In genomic region chr1:12406218-12407021, GRCh38 we compare ENCODE assay signal across 10 cellular contexts.
A peak's percentile ranks its signal among the peaks of the same experiment; 100 is the strongest.
DNase-seq lines count a peak whose midpoint lies in the region; ATAC-seq, FAIRE-seq and TF ChIP-seq lines count a peak whose summit lies in the region.
"Had no signal": no experiment of that assay in that cellular context is flagged by ENCODE, and none has a peak within 500 bp of the region (broad histone marks: within the 10 kb centered on the region; RNA-seq: fewer than 3 reads in every experiment).

No MANE protein-coding gene starts in this region.

- H3K4me3 ChIP-seq in GM23248 (no peak overlapping the region), astrocyte (ENCODE audit: insufficient read depth, low read depth, low read length) (no peak overlapping the region), rectal smooth muscle tissue (ENCODE audit: low read length) (no peak overlapping the region)

- intact Hi-C loops in left ventricle myocardium superior (cut with micrococcal nuclease): no loop called here

- peak overlapping the region; percentile 50 for H3K9ac ChIP-seq in GM23248
- peak overlapping the region; percentile 11 for H3K9ac ChIP-seq in astrocyte (ENCODE audit: low read length)
- no peak overlapping the region for H3K9ac ChIP-seq in rectal smooth muscle tissue (ENCODE audit: low read length)

- H3K27ac ChIP-seq in GM23248: peak overlapping the region; percentile 65
- H3K27ac ChIP-seq in astrocyte (ENCODE audit: low read depth, low read length): peak overlapping the region; percentile 18
- H3K27ac ChIP-seq in rectal smooth muscle tissue (ENCODE audit: low read depth, low read length): peak overlapping the region; percentile 62

- H2AFZ ChIP-seq in GM23248 (peak overlapping the region; percentile 14; the same call in 1 of the 2 replicates), astrocyte (ENCODE audit: low read depth, low read length) (no peak overlapping the region)

- ATAC-seq in left ventricle myocardium superior (peak; percentile 84), HG03521 (IDR thresholded peaks at IDR 0.05; ENCODE audit: unreplicated experiment) (no peak)

- no peak for FAIRE-seq in astrocyte (lab: Jason Lieb, UNC)
- FAIRE-seq: bronchial epithelial cell had no signal

- peaks cover 29% of the 10 kb centered on the region for H3K4me1 ChIP-seq in GM23248 (ENCODE audit: insufficient read depth)
- H3K4me1 ChIP-seq in astrocyte (ENCODE audit: insufficient read depth, low read length): peaks cover 18% of the 10 kb centered on the region
- H3K4me1 ChIP-seq in rectal smooth muscle tissue (ENCODE audit: control insufficient read depth, insufficient read depth, low read length): peaks cover 23% of the 10 kb centered on the region

- H3K4me2 ChIP-seq in GM23248 (ENCODE audit: unreplicated experiment): peak overlapping the region; percentile 37
- H3K4me2 ChIP-seq in astrocyte (ENCODE audit: low read length): peak overlapping the region; percentile 14

- no peaks in the 10 kb centered on the region for H3K79me2 ChIP-seq in GM23248 (ENCODE audit: insufficient read depth)
- H3K79me2 ChIP-seq in astrocyte (ENCODE audit: insufficient read depth, low read length): no peaks in the 10 kb centered on the region

- H3K9me3 Mint-ChIP-seq in astrocyte (ENCODE audit: unreplicated experiment): no peaks in the 10 kb centered on the region

- H3K36me3 Mint-ChIP-seq in astrocyte (ENCODE audit: low read depth, unreplicated experiment): peaks cover 14% of the 10 kb centered on the region

- peak overlapping the region; percentile 10 for H3K27ac Mint-ChIP-seq in astrocyte (ENCODE audit: unreplicated experiment)

- H3K4me1 Mint-ChIP-seq in astrocyte (ENCODE audit: low read depth, unreplicated experiment): peaks cover 19% of the 10 kb centered on the region

- no peak for TF ChIP-seq POLR2A in erythroblast (IDR thresholded peaks at IDR 0.05; ENCODE audit: low read length)

- no peak overlapping the region for H3K4me3 Mint-ChIP-seq in astrocyte (ENCODE audit: unreplicated experiment)

- DNase-seq in GM23248 (peak; percentile 45), astrocyte (ENCODE audit: low read depth) (peak; percentile 68), left ventricle myocardium superior (no peak), NCI-H1694 (lab: John Stamatoyannopoulos, UW) (no peak), DMS114 treated with DMSO at 0.1 percent for 48 hours (lab: John Stamatoyannopoulos, UW; ENCODE audit: unreplicated experiment) (no peak), erythroblast (lab: John Stamatoyannopoulos, UW) (no peak)
- DNase-seq: NCI-H774 had no signal

- H3F3A ChIP-seq in GM23248 (ENCODE audit: insufficient read depth): peaks cover 19% of the 10 kb centered on the region

- H3K27me3 ChIP-seq in GM23248 (replicated peaks; ENCODE audit: insufficient read depth) (no peaks in the 10 kb centered on the region), astrocyte (ENCODE audit: insufficient read depth, low read length) (no peaks in the 10 kb centered on the region), rectal smooth muscle tissue (ENCODE audit: control insufficient read depth, insufficient read depth, low read length) (no peaks in the 10 kb centered on the region)

- H3K9me3 ChIP-seq in GM23248 (ENCODE audit: low read depth) (no peaks in the 10 kb centered on the region), astrocyte (ENCODE audit: insufficient read depth, low read depth, low read length) (no peaks in the 10 kb centered on the region)

- no peaks in the 10 kb centered on the region for H3K9me2 ChIP-seq in GM23248 (ENCODE audit: insufficient read depth)

- no peaks in the 10 kb centered on the region for H4K20me1 ChIP-seq in GM23248 (ENCODE audit: insufficient read depth)
- H4K20me1 ChIP-seq in astrocyte (ENCODE audit: insufficient read depth, low read length): no peaks in the 10 kb centered on the region

- peaks cover 24% of the 10 kb centered on the region; the same call in 1 of the 2 replicates for H3K36me3 ChIP-seq in GM23248 (ENCODE audit: low read depth)
- H3K36me3 ChIP-seq in astrocyte (ENCODE audit: insufficient read depth, low read length): peaks cover 12% of the 10 kb centered on the region
- H3K36me3 ChIP-seq in rectal smooth muscle tissue (ENCODE audit: control insufficient read depth, insufficient read depth, low read length): peaks cover 8% of the 10 kb centered on the region

- TF ChIP-seq CTCF in astrocyte (IDR thresholded peaks at IDR 0.05; ENCODE audit: insufficient read depth, low read depth, low read length): no peak

- no peaks in the 10 kb centered on the region for H3K27me3 Mint-ChIP-seq in astrocyte (ENCODE audit: low read depth, unreplicated experiment)

- WGBS in GM23248 (ENCODE audit: low coverage in 1 of 2, low lambda C conversion rate in 2 of 2, missing lambda C conversion rate in 2 of 2), 2 experiments: 24 to 27% methylated on average over 8 of the region's 8 CpGs

- in situ Hi-C loops in GM23248 (cut with MboI): loop anchor here (10.0 kb wide), 1 partner anchor 208 kb away; the partner anchor contains the start of gene DHRS3

Comparison
In these comparisons a context has a peak if more than half of its experiments do, and no peak if none do; other contexts are left out.
1. DNase-seq: peak in GM23248 (single experiment) and astrocyte (single experiment); none in left ventricle myocardium superior (single experiment), NCI-H1694 (single experiment), DMS114 treated with DMSO at 0.1 percent for 48 hours (single experiment) and erythroblast (0 of 2).
2. Peak in every context shown above with its lines, with median percentiles within 50 percentile points of each other: H3K27ac ChIP-seq.